Comparison of ENCODE assay signal across 24 cellular contexts in the genomic region with DNA sequence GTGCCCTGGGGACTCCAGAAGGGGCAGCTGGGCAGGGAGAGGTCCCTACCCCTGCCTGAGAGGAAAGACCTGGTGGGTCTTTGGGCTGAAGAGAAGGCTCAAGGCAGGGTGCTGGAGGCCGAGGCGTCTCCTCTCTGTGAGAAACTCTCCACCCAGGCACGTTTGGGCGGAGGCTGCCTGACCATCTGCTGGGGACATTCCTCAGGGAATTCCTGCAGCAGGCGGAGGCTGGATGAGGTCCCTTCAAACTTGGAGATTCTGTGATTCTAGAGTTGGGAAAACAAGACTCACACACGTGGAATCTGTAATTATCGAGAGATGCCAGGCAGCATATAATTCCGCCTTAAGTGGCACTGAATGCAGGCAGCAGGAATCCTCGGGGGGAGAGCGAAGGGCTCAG. TPM values are rescaled to one million over a fixed set of nuclear protein-coding genes. Genes with fewer than 3 reads are reported as not detected.
DNase-seq lines count a peak whose midpoint lies in the region; ATAC-seq and TF ChIP-seq lines count a peak whose summit lies in the region.
"Had no signal": no experiment of that assay in that cellular context is flagged by ENCODE, and none has a peak within 500 bp of the region (broad histone marks: within the 10 kb centered on the region; RNA-seq: fewer than 3 reads in every experiment).

No MANE protein-coding gene starts in this region.

- H3K27ac Mint-ChIP-seq in glutamatergic neuron (ENCODE audit: unreplicated experiment): peak overlapping the region; percentile 78
- peak overlapping the region in 1 of 10 donors; percentile 68 for H3K27ac Mint-ChIP-seq in naive thymus-derived CD8-positive, alpha-beta T cell
- H3K27ac Mint-ChIP-seq: activated T-cell treated with anti-CD3 and anti-CD28 coated beads, Interleukin-2, amount 50 U/mL, for 24 hours; dendritic cell treated with granulocyte-macrophage colony-stimulating factor and Interleukin-4, amounts not matched to agents 40 ng/mL and 50 ng/mL, for 4 days had no signal

- H3K4me1 ChIP-seq in HAP-1: peaks cover 6% of the 10 kb centered on the region; the same call in 1 of the 2 replicates
- H3K4me1 ChIP-seq: A549, adrenal gland had no signal

- H3K9me3 ChIP-seq in HAP-1: no peaks in the 10 kb centered on the region
- H3K9me3 ChIP-seq: A549, adrenal gland, right lobe of liver had no signal

- H3K36me3 ChIP-seq in HAP-1 (replicated peaks): no peaks in the 10 kb centered on the region
- H3K36me3 ChIP-seq: adrenal gland, cardiac muscle cell, right lobe of liver had no signal

- H3K4me1 Mint-ChIP-seq in glutamatergic neuron (ENCODE audit: low read depth, unreplicated experiment): peaks cover 40% of the 10 kb centered on the region
- peaks cover 0 to 1% (median 0%) of the 10 kb centered on the region in 4 donors for H3K4me1 Mint-ChIP-seq in naive thymus-derived CD8-positive, alpha-beta T cell

- TF ChIP-seq CTCF in glutamatergic neuron (IDR thresholded peaks at IDR 0.05; ENCODE audit: partially characterized antibody, unreplicated experiment): no peak

- POLR2A ChIA-PET in naive thymus-derived CD8-positive, alpha-beta T cell (lab: Charles Lee): no interaction called here

- peaks cover 3% of the 10 kb centered on the region for H3K27me3 Mint-ChIP-seq in glutamatergic neuron (ENCODE audit: unreplicated experiment)
- H3K27me3 Mint-ChIP-seq in naive thymus-derived CD8-positive, alpha-beta T cell: peaks cover 0 to 3% (median 0%) of the 10 kb centered on the region in 5 donors
- H3K27me3 Mint-ChIP-seq: activated T-cell treated with anti-CD3 and anti-CD28 coated beads, Interleukin-2, amount 50 U/mL, for 24 hours had no signal

- in situ Hi-C loops in HAP-1 (cut with MboI; ENCODE audit: low sequenced_read_pairs): no loop called here

- no peak overlapping the region for H3K4me3 ChIP-seq in HAP-1
- H3K4me3 ChIP-seq: A549, adrenal gland, cardiac muscle cell, right lobe of liver had no signal

- peaks cover 7% of the 10 kb centered on the region for H3K9me3 Mint-ChIP-seq in glutamatergic neuron (ENCODE audit: unreplicated experiment)
- no peaks in the 10 kb centered on the region for H3K9me3 Mint-ChIP-seq in naive thymus-derived CD8-positive, alpha-beta T cell
- H3K9me3 Mint-ChIP-seq: activated T-cell treated with anti-CD3 and anti-CD28 coated beads, Interleukin-2, amount 50 U/mL, for 24 hours; dendritic cell treated with granulocyte-macrophage colony-stimulating factor and Interleukin-4, amounts not matched to agents 40 ng/mL and 50 ng/mL, for 4 days; natural killer cell had no signal

- ATAC-seq in HG03520 (IDR thresholded peaks at IDR 0.05; ENCODE audit: unreplicated experiment): no peak
- ATAC-seq in naive thymus-derived CD8-positive, alpha-beta T cell: no peak
- no peak for ATAC-seq in GM19452 (IDR thresholded peaks at IDR 0.05; ENCODE audit: unreplicated experiment)
- ATAC-seq: A549; activated CD4-positive, CD25-positive, alpha-beta regulatory T cell treated with anti-CD3 and anti-CD28 coated beads, Interleukin-2, amount 50 U/mL, for 24 hours; left colon; natural killer cell; right lobe of liver had no signal

- no peaks in the 10 kb centered on the region for H3K36me3 Mint-ChIP-seq in glutamatergic neuron (ENCODE audit: unreplicated experiment)
- no peaks in the 10 kb centered on the region for H3K36me3 Mint-ChIP-seq in naive thymus-derived CD8-positive, alpha-beta T cell
- H3K36me3 Mint-ChIP-seq: CD14-positive monocyte, natural killer cell had no signal

- no peaks in the 10 kb centered on the region; the same call in 1 of the 2 replicates for H3K27me3 ChIP-seq in HAP-1 (ENCODE audit: low read depth)
- H3K27me3 ChIP-seq: adrenal gland, cardiac muscle cell, right lobe of liver had no signal

- DNase-seq in A172 (ENCODE audit: low spot score) (peak; percentile 79), EH (ENCODE audit: low read depth) (peak; percentile 85), NCI-H524 (lab: John Stamatoyannopoulos, UW) (peak; percentile 97 to 99), glutamatergic neuron (no peak), HAP-1 (ENCODE audit: low spot score in 2 of 2) (no peak)
- no peak for DNase-seq in naive thymus-derived CD8-positive, alpha-beta T cell
- DNase-seq: activated naive CD4-positive, alpha-beta T cell; activated T-cell treated with anti-CD3 and anti-CD28 coated beads, Interleukin-2, amount 50 U/mL, for 24 hours; adrenal gland; left colon; natural killer cell; NCI-H1105 treated with DMSO at 0.1 percent for 48 hours; NCI-H748 treated with DMSO at 0.1 percent for 48 hours; OCI-M1; right lobe of liver had no signal

- H3K4me3 Mint-ChIP-seq in glutamatergic neuron (ENCODE audit: unreplicated experiment): peak overlapping the region; percentile 74
- no peak overlapping the region for H3K4me3 Mint-ChIP-seq in naive thymus-derived CD8-positive, alpha-beta T cell
- H3K4me3 Mint-ChIP-seq: activated T-cell treated with anti-CD3 and anti-CD28 coated beads, Interleukin-2, amount 50 U/mL, for 24 hours; CD14-positive monocyte; dendritic cell treated with granulocyte-macrophage colony-stimulating factor and Interleukin-4, amounts not matched to agents 40 ng/mL and 50 ng/mL, for 4 days; natural killer cell had no signal

RNA-seq across cellular contexts. Expression of gene PHF12, which starts 21.1 kb away (rescaled TPM):
- total RNA-seq in A172 (2014; rRNA removed; shearing (Covaris generic)): 16.0 and 22.3 TPM in 2 replicates
- total RNA-seq in glutamatergic neuron (ENCODE audit: unreplicated experiment): 59.8 TPM
- 100 to 1,000 TPM; 117 to 124 TPM for total RNA-seq in naive thymus-derived CD8-positive, alpha-beta T cell
- 10 to 100 TPM in 1 of 3 donors, 1 to 10 TPM in 2; 5.2 to 12.0 (median 6.2) TPM for polyA plus RNA-seq in naive thymus-derived CD8-positive, alpha-beta T cell

RNA-seq across cellular contexts. Expression of gene SEZ6, which starts 33.4 kb away (rescaled TPM):
- 0.07 and 0.52 TPM in 2 replicates for total RNA-seq in A172 (2014; rRNA removed; shearing (Covaris generic))
- 6.7 TPM for total RNA-seq in glutamatergic neuron (ENCODE audit: unreplicated experiment)
- total RNA-seq in naive thymus-derived CD8-positive, alpha-beta T cell: not detected
- 1 to 10 TPM in 1 of 3 donors, under 1 TPM in 2; 0.40 to 1.5 (median 0.85) TPM for polyA plus RNA-seq in naive thymus-derived CD8-positive, alpha-beta T cell
- total RNA-seq: mesenteric fat pad, right lobe of liver, ureter had no signal
- polyA plus RNA-seq: A549 had no signal

Comparison
In these comparisons a context has a peak if more than half of its experiments do, and no peak if none do; other contexts are left out.
1. DNase-seq: peak in A172 (single experiment), EH (single experiment) and NCI-H524 (2 of 2); none in glutamatergic neuron (single experiment), naive thymus-derived CD8-positive, alpha-beta T cell (0 of 10) and HAP-1 (0 of 2).